Comparison of ENCODE assay signal across 9 cellular contexts in genomic region chr3:69542265-69543079, GRCh38.
A peak's percentile ranks its signal among the peaks of the same experiment; 100 is the strongest.
DNase-seq lines count a peak whose midpoint lies in the region; ATAC-seq and TF ChIP-seq lines count a peak whose summit lies in the region.
"Had no signal": no experiment of that assay in that cellular context is flagged by ENCODE, and none has a peak within 500 bp of the region (broad histone marks: within the 10 kb centered on the region; RNA-seq: fewer than 3 reads in every experiment).

No MANE protein-coding gene starts in this region.

- no peak overlapping the region for H4K8ac ChIP-seq in neuronal stem cell (ENCODE audit: low read depth, low read length)

- no peaks in the 10 kb centered on the region for H3K79me1 ChIP-seq in neuronal stem cell (ENCODE audit: low read depth, low read length)

- DNase-seq in Caco-2 (no peak), Peyer's patch (no peak), neuronal stem cell (ENCODE audit: low spot score) (peak; percentile 74), GM19240 (ENCODE audit: insufficient read length, low spot score) (no peak), G401 (ENCODE audit: low spot score) (no peak), NCI-H2227 (lab: John Stamatoyannopoulos, UW; ENCODE audit: unreplicated experiment) (no peak)
- DNase-seq: activated naive CD8-positive, alpha-beta T cell treated with anti-CD3 and anti-CD28 coated beads for 36 hours had no signal

- no peak overlapping the region for H3K14ac ChIP-seq in neuronal stem cell (ENCODE audit: low read length)

- TF ChIP-seq POLR2A in Peyer's patch (IDR thresholded peaks at IDR 0.05) (no peak), gastroesophageal sphincter (IDR thresholded peaks at IDR 0.05) (no peak)

- peak overlapping the region; percentile 91 for H2BK15ac ChIP-seq in neuronal stem cell (ENCODE audit: low read length)

- no peak overlapping the region for H4K91ac ChIP-seq in neuronal stem cell (ENCODE audit: low read depth, low read length, poor library complexity)

- intact Hi-C loops in Caco-2 (cut with micrococcal nuclease; ENCODE audit: unreplicated experiment) = no loop called here

- H3K4me1 ChIP-seq in Caco-2 (peaks cover 9% of the 10 kb centered on the region), Peyer's patch (peaks cover 0 to 15% (median 0%) of the 10 kb centered on the region in 4 donors), gastroesophageal sphincter (peaks cover 0 to 22% (median 16%) of the 10 kb centered on the region in 3 donors), neuronal stem cell (ENCODE audit: control insufficient read depth in 2 of 2, insufficient read depth in 1 of 2, low read depth in 1 of 2, low read length in 2 of 2) (peaks cover 0 to 3% of the 10 kb centered on the region in 2 donors)

- H3K4me1 Mint-ChIP-seq in Caco-2 (ENCODE audit: low read depth, unreplicated experiment) = peaks cover 9% of the 10 kb centered on the region

- H2AK5ac ChIP-seq in neuronal stem cell (ENCODE audit: low read depth, low read length) = no peak overlapping the region

- H3K4me3 Mint-ChIP-seq in Caco-2 (ENCODE audit: unreplicated experiment) = peak overlapping the region; percentile 58
- H3K4me3 Mint-ChIP-seq: activated naive CD8-positive, alpha-beta T cell treated with anti-CD3 and anti-CD28 coated beads for 36 hours had no signal

- H3K9me3 ChIP-seq in Caco-2 (no peaks in the 10 kb centered on the region), Peyer's patch (no peaks in the 10 kb centered on the region), gastroesophageal sphincter (no peaks in the 10 kb centered on the region), neuronal stem cell (replicated peaks in 1 of 2; ENCODE audit: control insufficient read depth in 2 of 2, insufficient read depth in 1 of 2, low read depth in 1 of 2, low read length in 2 of 2) (no peaks in the 10 kb centered on the region)

- H2AFZ ChIP-seq in neuronal stem cell (ENCODE audit: low read length) = peak overlapping the region; percentile 78

- no peaks in the 10 kb centered on the region for H3K9me3 Mint-ChIP-seq in Caco-2 (ENCODE audit: unreplicated experiment)
- H3K9me3 Mint-ChIP-seq: activated naive CD8-positive, alpha-beta T cell treated with anti-CD3 and anti-CD28 coated beads for 36 hours had no signal

- peak overlapping the region; percentile 85 for H2BK120ac ChIP-seq in neuronal stem cell (ENCODE audit: low read depth, low read length)

- no peaks in the 10 kb centered on the region for H3K36me3 Mint-ChIP-seq in Caco-2 (ENCODE audit: insufficient read depth, unreplicated experiment)
- H3K36me3 Mint-ChIP-seq: activated naive CD8-positive, alpha-beta T cell treated with anti-CD3 and anti-CD28 coated beads for 36 hours had no signal

- H2BK12ac ChIP-seq in neuronal stem cell (ENCODE audit: low read length) = peak overlapping the region; percentile 17

- no peak for TF ChIP-seq EP300 in gastroesophageal sphincter (IDR thresholded peaks at IDR 0.05)

- peak overlapping the region; percentile 99 for H3K18ac ChIP-seq in neuronal stem cell (ENCODE audit: low read length)

- H2BK5ac ChIP-seq in neuronal stem cell (ENCODE audit: low read length) = peak overlapping the region; percentile 32

- no peaks in the 10 kb centered on the region for H3K27me3 Mint-ChIP-seq in Caco-2 (ENCODE audit: insufficient read depth, unreplicated experiment)

- CTCF ChIA-PET in Caco-2 (lab: Charles Lee) = no interaction called here

- no peak overlapping the region for H3K4ac ChIP-seq in neuronal stem cell (ENCODE audit: low read length)

- TF ChIP-seq CTCF in Caco-2 (IDR thresholded peaks at IDR 0.05; ENCODE audit: insufficient read depth in 1 of 2, low read depth in 1 of 2, low read length in 1 of 2, severe bottlenecking in 1 of 2, unreplicated experiment in 1 of 2) (no peak), Peyer's patch (IDR thresholded peaks at IDR 0.05) (no peak), gastroesophageal sphincter (IDR thresholded peaks at IDR 0.05) (no peak)

- 0 to 3% methylated on average over 4 to 19 of the region's 66 CpGs for WGBS in gastroesophageal sphincter (ENCODE audit: low coverage in 1 of 2), 2 donors
- no CpG with 5 or more reads among the region's 66 CpGs for WGBS in neuronal stem cell (ENCODE audit: extremely low coverage in 2 of 2, insufficient read length in 2 of 2, insufficient replicate concordance in 1 of 2), 2 donors

- ATAC-seq in gastroesophageal sphincter (peak; percentile 46), HG03432 (IDR thresholded peaks at IDR 0.05; ENCODE audit: unreplicated experiment) (no peak)

- no peak overlapping the region for H3K27ac ChIP-seq in Peyer's patch
- H3K27ac ChIP-seq in gastroesophageal sphincter = peak overlapping the region in 1 of 4 donors; percentile 20
- H3K27ac ChIP-seq in neuronal stem cell (replicated peaks; ENCODE audit: low read length) = peak overlapping the region; percentile 34

- BruUV-seq in Caco-2 (replicated peaks; lab: Mats Ljungman, UMichigan) = no TSS peak

- no peaks in the 10 kb centered on the region for H3K27me3 ChIP-seq in Caco-2 (replicated peaks; ENCODE audit: control insufficient read depth, insufficient read depth, low read length)
- peaks cover 0 to 11% of the 10 kb centered on the region in 2 donors for H3K27me3 ChIP-seq in Peyer's patch
- peaks cover 40% of the 10 kb centered on the region for H3K27me3 ChIP-seq in gastroesophageal sphincter
- peaks cover 0 to 47% (median 0%) of the 10 kb centered on the region in 3 experiments for H3K27me3 ChIP-seq in neuronal stem cell (ENCODE audit: control insufficient read depth in 3 of 3, insufficient read depth in 3 of 3, low read depth in 1 of 3, low read length in 3 of 3)

- H3K36me3 ChIP-seq in Caco-2 (ENCODE audit: control insufficient read depth, insufficient read depth, low read length) = no peaks in the 10 kb centered on the region
- no peaks in the 10 kb centered on the region for H3K36me3 ChIP-seq in Peyer's patch
- H3K36me3 ChIP-seq in gastroesophageal sphincter = no peaks in the 10 kb centered on the region
- H3K36me3 ChIP-seq in neuronal stem cell (replicated peaks in 1 of 2; ENCODE audit: control insufficient read depth in 2 of 2, insufficient read depth in 2 of 2, low read length in 2 of 2) = no peaks in the 10 kb centered on the region

- POLR2A ChIA-PET in Caco-2 (lab: Charles Lee) = no interaction called here

- in situ Hi-C loops in G401 (cut with HindIII; ENCODE audit: low sequenced_read_pairs) = no loop called here

- H3K4me2 ChIP-seq in neuronal stem cell (ENCODE audit: insufficient read depth, low read length, poor library complexity, severe bottlenecking) = peak overlapping the region; percentile 87

- H3K9ac ChIP-seq in neuronal stem cell (ENCODE audit: low read depth, low read length, poor library complexity) = peak overlapping the region; percentile 80

- H3K23ac ChIP-seq in neuronal stem cell (ENCODE audit: low read depth, low read length, poor library complexity) = peak overlapping the region; percentile 67

- no peak overlapping the region for H3K27ac Mint-ChIP-seq in Caco-2 (ENCODE audit: unreplicated experiment)
- H3K27ac Mint-ChIP-seq: activated naive CD8-positive, alpha-beta T cell treated with anti-CD3 and anti-CD28 coated beads for 36 hours had no signal

- H3K4me3 ChIP-seq in Caco-2 (ENCODE audit: low read depth, low read length) (no peak overlapping the region), Peyer's patch (peak overlapping the region; percentile 15 to 44 (median 32)), gastroesophageal sphincter (peak overlapping the region; percentile 32 to 58), neuronal stem cell (ENCODE audit: low read length in 2 of 2) (peak overlapping the region; percentile 17 to 91)
